In the genomic region with DNA sequence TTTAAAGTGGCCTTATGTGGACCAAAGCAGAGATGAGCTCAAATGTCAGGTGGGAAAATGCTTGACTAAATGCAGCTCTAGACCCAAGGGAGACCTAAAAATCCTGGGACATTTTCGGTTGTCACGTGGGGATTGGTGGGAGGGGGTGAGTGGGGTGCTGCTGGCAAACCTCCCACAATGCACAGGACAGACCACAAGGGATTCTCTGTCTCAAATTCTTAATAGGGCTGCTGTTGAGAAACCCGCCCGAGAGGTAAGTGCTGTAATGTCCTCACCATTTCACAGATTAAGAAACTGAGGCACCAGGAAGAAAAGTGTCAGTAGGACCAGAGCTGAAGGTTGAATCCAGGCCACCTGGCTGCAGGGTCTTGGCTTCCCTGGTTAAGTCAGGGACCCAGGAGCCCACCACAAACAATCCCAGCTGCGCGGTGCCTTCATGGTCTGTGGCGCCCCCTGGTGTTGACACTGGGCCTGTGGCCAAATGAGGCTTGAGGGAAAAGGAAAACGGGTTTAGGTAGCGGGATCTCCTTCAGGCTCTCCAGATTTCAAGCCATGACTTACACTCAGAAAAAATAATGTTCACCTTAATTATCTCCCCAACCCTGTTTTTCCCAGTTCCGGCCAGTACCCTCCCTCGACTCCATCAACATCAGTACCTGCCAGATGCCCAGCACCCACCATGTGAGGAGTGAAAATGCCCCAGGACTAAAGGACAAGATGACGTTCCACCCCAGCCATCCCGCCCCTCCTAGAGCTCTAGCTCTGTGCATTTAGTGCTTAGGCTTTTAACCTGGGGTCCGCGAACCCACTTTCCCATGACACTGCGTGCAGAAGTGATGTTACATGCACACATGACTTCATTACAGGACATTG, we compare ENCODE assay signal across 9 cellular contexts. TPM values are rescaled to one million over a fixed set of nuclear protein-coding genes. Genes with fewer than 3 reads are reported as not detected.
A peak's percentile ranks its signal among the peaks of the same experiment; 100 is the strongest.
DNase-seq lines count a peak whose midpoint lies in the region; ATAC-seq and TF ChIP-seq lines count a peak whose summit lies in the region.
"Had no signal": no experiment of that assay in that cellular context is flagged by ENCODE, and none has a peak within 500 bp of the region (broad histone marks: within the 10 kb centered on the region; RNA-seq: fewer than 3 reads in every experiment).

No MANE protein-coding gene starts in this region.

- no peak overlapping the region for H3K27ac Mint-ChIP-seq in activated naive CD8-positive, alpha-beta T cell treated with anti-CD3 and anti-CD28 coated beads, Interleukin-2, amount 10 ng/mL, durations not matched to agents 7 days and 5 days
- H3K27ac Mint-ChIP-seq: activated naive CD4-positive, alpha-beta T cell treated with anti-CD3 and anti-CD28 coated beads, Interleukin-2, amount 50 U/mL, for 24 hours had no signal

- DNase-seq in NCI-H2081 (lab: John Stamatoyannopoulos, UW) (peak; percentile 16 to 21), NCI-H2081 treated with DMSO at 0.1 percent for 48 hours (lab: John Stamatoyannopoulos, UW) (no peak), RWPE1 (ENCODE audit: low spot score) (no peak), iPS-NIHi11 (ENCODE audit: low spot score) (peak; percentile 50)
- peak; percentile 73 for DNase-seq in activated naive CD8-positive, alpha-beta T cell treated with anti-CD3 and anti-CD28 coated beads, Interleukin-2, amount 10 ng/mL, durations not matched to agents 7 days and 5 days
- peak in 2 of 3 experiments; percentile 25 to 33 for DNase-seq in stimulated activated CD4-positive, alpha-beta T cell treated with anti-CD3 and anti-CD28 coated beads, TNF-alpha, amount 100 ng/mL, for 4 hours (ENCODE audit: low read depth in 3 of 3)

- TF ChIP-seq CTCF in RWPE1 (conservative IDR thresholded peaks at IDR 0.05; ENCODE audit: low read depth) = peak; percentile 87

- ATAC-seq in activated naive CD8-positive, alpha-beta T cell treated with anti-CD3 and anti-CD28 coated beads, Interleukin-2, amount 10 ng/mL, durations not matched to agents 7 days and 5 days (ENCODE audit: low read depth) = no peak
- ATAC-seq in GM21447 (IDR thresholded peaks at IDR 0.05; ENCODE audit: unreplicated experiment) (no peak), GM19351 (IDR thresholded peaks at IDR 0.05; ENCODE audit: unreplicated experiment) (no peak)

- POLR2A ChIA-PET in RWPE1 (lab: Yijun Ruan, JAX; ENCODE audit: low non-redundant PET) = no interaction called here
- POLR2A ChIA-PET in activated naive CD8-positive, alpha-beta T cell treated with anti-CD3 and anti-CD28 coated beads, Interleukin-2, amount 10 ng/mL, durations not matched to agents 7 days and 5 days (lab: Charles Lee) = no interaction called here

- peaks cover 61% of the 10 kb centered on the region for H3K27me3 Mint-ChIP-seq in activated naive CD8-positive, alpha-beta T cell treated with anti-CD3 and anti-CD28 coated beads, Interleukin-2, amount 10 ng/mL, durations not matched to agents 7 days and 5 days

- H3K4me3 Mint-ChIP-seq in activated naive CD8-positive, alpha-beta T cell treated with anti-CD3 and anti-CD28 coated beads, Interleukin-2, amount 10 ng/mL, durations not matched to agents 7 days and 5 days = no peak overlapping the region
- H3K4me3 Mint-ChIP-seq: activated naive CD4-positive, alpha-beta T cell treated with anti-CD3 and anti-CD28 coated beads, Interleukin-2, amount 50 U/mL, for 24 hours had no signal

- CTCF ChIA-PET in RWPE1 (lab: Yijun Ruan, JAX) = interaction anchor here (0.6 to 2.3 kb wide), 11 partner anchors 12 to 236 kb away, joined by 3 to 13 read pairs (median 4); no protein-coding TSS in a partner anchor

- H3K27ac ChIP-seq in RWPE1 = no peak overlapping the region

- H3K9me3 Mint-ChIP-seq in activated naive CD8-positive, alpha-beta T cell treated with anti-CD3 and anti-CD28 coated beads, Interleukin-2, amount 10 ng/mL, durations not matched to agents 7 days and 5 days = no peaks in the 10 kb centered on the region
- H3K9me3 Mint-ChIP-seq: activated naive CD4-positive, alpha-beta T cell treated with anti-CD3 and anti-CD28 coated beads, Interleukin-2, amount 50 U/mL, for 24 hours had no signal

- peaks cover 15% of the 10 kb centered on the region for H3K4me1 Mint-ChIP-seq in activated naive CD8-positive, alpha-beta T cell treated with anti-CD3 and anti-CD28 coated beads, Interleukin-2, amount 10 ng/mL, durations not matched to agents 7 days and 5 days
- H3K4me1 Mint-ChIP-seq: activated naive CD4-positive, alpha-beta T cell treated with anti-CD3 and anti-CD28 coated beads, Interleukin-2, amount 50 U/mL, for 24 hours had no signal

- H3K36me3 Mint-ChIP-seq in activated naive CD8-positive, alpha-beta T cell treated with anti-CD3 and anti-CD28 coated beads, Interleukin-2, amount 10 ng/mL, durations not matched to agents 7 days and 5 days = no peaks in the 10 kb centered on the region
- H3K36me3 Mint-ChIP-seq: activated naive CD4-positive, alpha-beta T cell treated with anti-CD3 and anti-CD28 coated beads, Interleukin-2, amount 50 U/mL, for 24 hours had no signal

RNA-seq across cellular contexts. Expression of a gene that starts 7.2 kb away (rescaled TPM):
- total RNA-seq in activated naive CD8-positive, alpha-beta T cell treated with anti-CD3 and anti-CD28 coated beads, Interleukin-2, amount 10 ng/mL, durations not matched to agents 7 days and 5 days = 1 to 10 TPM; 1.6 to 2.0 TPM

Comparison
In these comparisons a context has a peak if more than half of its experiments do, and no peak if none do; other contexts are left out.
1. DNase-seq: peak in NCI-H2081 (2 of 2), activated naive CD8-positive, alpha-beta T cell treated with anti-CD3 and anti-CD28 coated beads, Interleukin-2, amount 10 ng/mL, durations not matched to agents 7 days and 5 days (single experiment), iPS-NIHi11 (single experiment) and stimulated activated CD4-positive, alpha-beta T cell treated with anti-CD3 and anti-CD28 coated beads, TNF-alpha, amount 100 ng/mL, for 4 hours (2 of 3); none in NCI-H2081 treated with DMSO at 0.1 percent for 48 hours (single experiment) and RWPE1 (single experiment).